Comparison of ENCODE assay signal across 8 cellular contexts in the genomic region with DNA sequence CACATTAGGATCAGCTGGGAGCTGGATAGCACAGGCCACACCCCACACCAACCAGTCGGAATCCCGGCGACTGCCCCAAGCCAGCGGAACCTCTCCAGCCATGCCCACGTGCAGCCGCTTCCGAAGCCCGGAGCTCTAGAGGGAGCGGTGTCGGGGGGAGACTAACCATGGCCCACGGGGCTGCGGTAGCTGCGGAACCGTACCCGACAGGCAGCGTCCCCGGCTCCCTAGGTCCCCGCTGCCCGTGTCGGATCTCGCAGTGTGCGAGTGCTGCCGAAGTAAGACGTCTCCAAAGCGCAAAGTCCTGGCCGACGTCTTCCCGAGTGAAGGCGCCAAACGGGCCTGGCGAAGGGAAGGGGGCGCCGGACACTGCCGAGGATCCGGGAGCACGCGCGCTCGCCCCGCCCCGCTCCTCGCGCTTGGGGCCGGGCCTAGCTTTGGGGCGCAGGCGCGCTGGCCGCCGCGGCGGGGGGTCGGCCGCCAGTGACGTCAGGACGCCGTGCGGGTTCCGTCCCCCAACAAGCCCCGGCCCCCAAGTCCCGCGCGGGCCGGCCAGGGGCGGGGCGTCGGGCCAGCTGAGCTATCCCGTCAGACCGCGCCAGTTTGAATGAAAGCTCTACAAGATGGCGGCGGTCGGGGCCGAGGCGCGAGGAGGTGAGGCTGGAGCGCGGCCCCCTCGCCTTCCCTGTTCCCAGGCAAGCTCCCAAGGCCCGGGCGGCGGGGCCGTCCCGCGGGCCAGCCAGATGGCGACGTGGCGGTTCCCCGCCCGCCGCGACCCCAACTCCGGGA.
A peak's percentile ranks its signal among the peaks of the same experiment; 100 is the strongest.
DNase-seq lines count a peak whose midpoint lies in the region; ATAC-seq and FAIRE-seq lines count a peak whose summit lies in the region.

A gene with protein sequence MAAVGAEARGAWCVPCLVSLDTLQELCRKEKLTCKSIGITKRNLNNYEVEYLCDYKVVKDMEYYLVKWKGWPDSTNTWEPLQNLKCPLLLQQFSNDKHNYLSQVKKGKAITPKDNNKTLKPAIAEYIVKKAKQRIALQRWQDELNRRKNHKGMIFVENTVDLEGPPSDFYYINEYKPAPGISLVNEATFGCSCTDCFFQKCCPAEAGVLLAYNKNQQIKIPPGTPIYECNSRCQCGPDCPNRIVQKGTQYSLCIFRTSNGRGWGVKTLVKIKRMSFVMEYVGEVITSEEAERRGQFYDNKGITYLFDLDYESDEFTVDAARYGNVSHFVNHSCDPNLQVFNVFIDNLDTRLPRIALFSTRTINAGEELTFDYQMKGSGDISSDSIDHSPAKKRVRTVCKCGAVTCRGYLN (plus strand): TSS at position 601 of the 789 bp plus-strand sequence. CDS start 23 bp downstream, at position 624.

- peaks cover 16% of the 10 kb centered on the region for H3K4me1 Mint-ChIP-seq in memory B cell

- H3K27me3 Mint-ChIP-seq in memory B cell, result no peaks in the 10 kb centered on the region

- peaks cover 8% of the 10 kb centered on the region for H3K4me1 ChIP-seq in effector memory CD4-positive, alpha-beta T cell (ENCODE audit: control insufficient read depth, insufficient read depth, low read length, poor library complexity, severe bottlenecking)

- no peaks in the 10 kb centered on the region for H3K9me3 Mint-ChIP-seq in memory B cell

- H3K27ac Mint-ChIP-seq in memory B cell, result peak within 1 kb of the TSS; percentile 75

- peak; percentile 90 for ATAC-seq in GM21381 (IDR thresholded peaks at IDR 0.05; ENCODE audit: unreplicated experiment)
- peak; percentile 92 for ATAC-seq in memory B cell (ENCODE audit: low read depth)

- H3K9me3 ChIP-seq in effector memory CD4-positive, alpha-beta T cell (ENCODE audit: control insufficient read depth, low read length), result no peaks in the 10 kb centered on the region

- FAIRE-seq in HTR-8/SVneo (lab: Jason Lieb, UNC), result peak; percentile 92

- DNase-seq in COR-L47 (lab: John Stamatoyannopoulos, UW) (peak; percentile 79), HTR-8/SVneo (ENCODE audit: insufficient read length, low spot score) (peak; percentile 93), NOMO-1 treated with DMSO at 0.1 percent for 48 hours (lab: John Stamatoyannopoulos, UW; ENCODE audit: unreplicated experiment) (peak; percentile 90), memory B cell (ENCODE audit: low spot score in 2 of 2) (peak; percentile 86 to 89)
- peak; percentile 85 to 87 for DNase-seq in activated CD8-positive, alpha-beta memory T cell treated with anti-CD3 and anti-CD28 coated beads for 4 hours (ENCODE audit: low read depth in 2 of 2)
- DNase-seq in effector memory CD4-positive, alpha-beta T cell, result peak; percentile 84 to 90 (median 86)
- DNase-seq in stimulated activated CD8-positive, alpha-beta memory T cell treated with anti-CD3 and anti-CD28 coated beads, Interleukin-12 subunit alpha, Interleukin-12 subunit beta, amount 100 ng/mL, for 1 hour (ENCODE audit: low read depth), result peak; percentile 81

- peak within 1 kb of the TSS; percentile 87 for H3K4me3 ChIP-seq in effector memory CD4-positive, alpha-beta T cell (ENCODE audit: insufficient read depth, low read depth, low read length, poor library complexity, severe bottlenecking)

- H3K27me3 ChIP-seq in effector memory CD4-positive, alpha-beta T cell (replicated peaks; ENCODE audit: control insufficient read depth, insufficient read depth, low read length, poor library complexity, severe bottlenecking), result no peaks in the 10 kb centered on the region

- no peaks in the 10 kb centered on the region for H3K36me3 ChIP-seq in effector memory CD4-positive, alpha-beta T cell (ENCODE audit: control insufficient read depth, insufficient read depth, low read length)

- peak within 1 kb of the TSS; percentile 93 for H3K4me3 Mint-ChIP-seq in memory B cell

- H3K36me3 Mint-ChIP-seq in memory B cell, result no peaks in the 10 kb centered on the region

- H3K27ac ChIP-seq in effector memory CD4-positive, alpha-beta T cell (ENCODE audit: insufficient read depth, low read length, poor library complexity, severe bottlenecking), result peak within 1 kb of the TSS; percentile 68

Comparison
In these comparisons a context has a peak if more than half of its experiments do, and no peak if none do; other contexts are left out.
1. Peak in every context shown above with its lines: DNase-seq, ATAC-seq, H3K4me3 ChIP-seq and H3K27ac ChIP-seq.